ENCODE assay signal across 11 cellular contexts in the genomic region with DNA sequence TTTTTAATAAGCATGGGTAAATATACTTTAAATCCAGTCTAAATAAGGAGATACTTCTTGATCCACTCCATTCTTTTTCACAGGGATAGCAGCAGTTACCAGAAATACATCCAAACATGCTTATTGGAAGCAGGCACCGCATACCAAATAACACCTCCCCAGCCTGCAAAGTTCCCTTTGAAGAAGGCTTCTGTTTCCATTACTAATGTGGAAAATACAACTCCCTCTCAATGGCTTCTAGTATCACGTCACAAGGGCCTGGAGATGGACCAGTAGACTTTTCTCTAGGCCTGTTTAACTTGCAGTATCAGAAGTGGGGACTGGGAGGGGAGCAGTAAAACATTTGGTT. TPM values are rescaled to one million over a fixed set of nuclear protein-coding genes. Genes with fewer than 3 reads are reported as not detected.
DNase-seq lines count a peak whose midpoint lies in the region; ATAC-seq, FAIRE-seq and TF ChIP-seq lines count a peak whose summit lies in the region.
"Had no signal": no experiment of that assay in that cellular context is flagged by ENCODE, and none has a peak within 500 bp of the region (broad histone marks: within the 10 kb centered on the region; RNA-seq: fewer than 3 reads in every experiment).

No MANE protein-coding gene starts in this region.

- H3K9me3 ChIP-seq in A673 (ENCODE audit: low read depth, low read length, poor library complexity, severe bottlenecking) (peaks cover 3% of the 10 kb centered on the region), HUES48 (ENCODE audit: control insufficient read depth, insufficient read depth, low read length) (no peaks in the 10 kb centered on the region), endothelial cell of umbilical vein (replicated peaks; ENCODE audit: control insufficient read depth, insufficient read depth, low read length) (no peaks in the 10 kb centered on the region), parathyroid adenoma (ENCODE audit: control insufficient read depth, low read length) (no peaks in the 10 kb centered on the region), mucosa of descending colon (no peaks in the 10 kb centered on the region)

- POLR2A ChIA-PET in A673 (lab: Charles Lee; ENCODE audit: low non-redundant PET) (no interaction called here), endothelial cell of umbilical vein (lab: Charles Lee) (no interaction called here)

- ATAC-seq in mucosa of descending colon: no peak
- no peak for ATAC-seq in GM18517 (IDR thresholded peaks at IDR 0.05; ENCODE audit: unreplicated experiment)

- no TSS peak for BruUV-seq in A673 (replicated peaks; lab: Mats Ljungman, UMichigan)
- no TSS peak for BruUV-seq in endothelial cell of umbilical vein (replicated peaks; lab: Mats Ljungman, UMichigan)

- FAIRE-seq in endothelial cell of umbilical vein (lab: Jason Lieb, UNC): no peak

- H2AFZ ChIP-seq in endothelial cell of umbilical vein (ENCODE audit: low read depth, low read length) (no peak overlapping the region), parathyroid adenoma (no peak overlapping the region)

- H3K4me2 ChIP-seq in endothelial cell of umbilical vein (ENCODE audit: insufficient read depth, low read length) (peak overlapping the region; percentile 68), parathyroid adenoma (ENCODE audit: low read length) (peak overlapping the region; percentile 23)

- TF ChIP-seq POLR2A in endothelial cell of umbilical vein (IDR thresholded peaks at IDR 0.05; ENCODE audit: low read depth, low read length): no peak

- dilution Hi-C loops in endothelial cell of umbilical vein (cut with MboI; ENCODE audit: extremely low pct_ligation_motif_present, low sequenced_read_pairs): no loop called here

- peaks cover 21% of the 10 kb centered on the region for H3K4me1 ChIP-seq in A673 (ENCODE audit: insufficient read depth, low read length, poor library complexity, severe bottlenecking)
- H3K4me1 ChIP-seq in HUES48 (ENCODE audit: control insufficient read depth, insufficient read depth, low read length): peaks cover 21% of the 10 kb centered on the region
- peaks cover 54% of the 10 kb centered on the region for H3K4me1 ChIP-seq in endothelial cell of umbilical vein (ENCODE audit: control insufficient read depth, extremely low read depth, insufficient read depth, low read length)
- H3K4me1 ChIP-seq in parathyroid adenoma: peaks cover 8% of the 10 kb centered on the region
- H3K4me1 ChIP-seq in mucosa of descending colon (ENCODE audit: low read depth): peaks cover 10% of the 10 kb centered on the region

- no peak for TF ChIP-seq CTCF in A673 (conservative IDR thresholded peaks at IDR 0.05; ENCODE audit: low read depth, low read length)
- TF ChIP-seq CTCF in endothelial cell of umbilical vein (IDR thresholded peaks at IDR 0.05; ENCODE audit: extremely low read depth in 1 of 2, insufficient read depth in 1 of 2, low read depth in 1 of 2, low read length in 2 of 2): no peak
- no peak for TF ChIP-seq CTCF in parathyroid adenoma (IDR thresholded peaks at IDR 0.05)
- no peak for TF ChIP-seq CTCF in mucosa of descending colon (IDR thresholded peaks at IDR 0.05)

- H3K9me1 ChIP-seq in endothelial cell of umbilical vein (replicated peaks; ENCODE audit: control insufficient read depth, extremely low read depth, insufficient read depth, low read length): no peaks in the 10 kb centered on the region

- H3K36me3 ChIP-seq in A673 (ENCODE audit: insufficient read depth, low read length, poor library complexity, severe bottlenecking): peaks cover 17% of the 10 kb centered on the region
- H3K36me3 ChIP-seq in HUES48 (ENCODE audit: control insufficient read depth, insufficient read depth, low read length): peaks cover 35% of the 10 kb centered on the region
- H3K36me3 ChIP-seq in endothelial cell of umbilical vein (ENCODE audit: control insufficient read depth in 2 of 2, extremely low read depth in 1 of 2, insufficient read depth in 2 of 2, low read length in 2 of 2): no peaks in the 10 kb centered on the region
- H3K36me3 ChIP-seq in parathyroid adenoma (ENCODE audit: control insufficient read depth, insufficient read depth, low read length): no peaks in the 10 kb centered on the region
- H3K36me3 ChIP-seq in mucosa of descending colon (ENCODE audit: low read depth): no peaks in the 10 kb centered on the region

- DNase-seq in A673 (ENCODE audit: low spot score) (no peak), endothelial cell of umbilical vein (ENCODE audit: low read depth, low spot score) (no peak), mucosa of descending colon (no peak), NCI-H2171 treated with DMSO at 0.1 percent for 48 hours (lab: John Stamatoyannopoulos, UW) (no peak), globus pallidus (ENCODE audit: low spot score) (no peak)
- DNase-seq: cerebellar nuclear complex; DMS153; stimulated activated CD4-positive, alpha-beta T cell treated with anti-CD3 and anti-CD28 coated beads, Interleukin-1b, Interleukin-23, amount 100 ng/mL, for 48 hours had no signal

- CTCF ChIA-PET in A673 (lab: Charles Lee) (no interaction called here), endothelial cell of umbilical vein (lab: Charles Lee) (interaction anchor here (2.2 to 2.9 kb wide), 3 partner anchors 10 to 19 kb away, joined by 10 to 13 read pairs (median 13); no protein-coding TSS in a partner anchor)

- peaks cover 70% of the 10 kb centered on the region for H3K79me2 ChIP-seq in endothelial cell of umbilical vein (ENCODE audit: control insufficient read depth, insufficient read depth, low read length)
- peaks cover 20% of the 10 kb centered on the region for H3K79me2 ChIP-seq in parathyroid adenoma

- H3K4me3 ChIP-seq in A673 (ENCODE audit: low read depth, low read length, poor library complexity, severe bottlenecking): no peak overlapping the region
- H3K4me3 ChIP-seq in HUES48 (ENCODE audit: low read depth, low read length): no peak overlapping the region
- H3K4me3 ChIP-seq in endothelial cell of umbilical vein (replicated peaks in 1 of 3; ENCODE audit: insufficient read depth in 1 of 3, low read depth in 1 of 3, low read length in 3 of 3): no peak overlapping the region
- peak overlapping the region; percentile 7 for H3K4me3 ChIP-seq in parathyroid adenoma (ENCODE audit: low read depth, low read length)
- no peak overlapping the region for H3K4me3 ChIP-seq in mucosa of descending colon

- intact Hi-C loops in A673 (cut with micrococcal nuclease; ENCODE audit: unreplicated experiment) (no loop called here), endothelial cell of umbilical vein (cut with micrococcal nuclease) (loop anchor here (1.0 to 2.0 kb wide), 4 partner anchors 11 to 222 kb away; a partner anchor contains a TSS), mucosa of descending colon (cut with DNase I, micrococcal nuclease) (no loop called here)

- H3K9ac ChIP-seq in HUES48 (ENCODE audit: low read depth, low read length) (no peak overlapping the region), endothelial cell of umbilical vein (replicated peaks; ENCODE audit: extremely low read depth, insufficient read depth, low read length) (no peak overlapping the region), parathyroid adenoma (no peak overlapping the region)

- no peaks in the 10 kb centered on the region for H4K20me1 ChIP-seq in endothelial cell of umbilical vein (replicated peaks; ENCODE audit: control insufficient read depth, extremely low read depth, insufficient read depth, low read length)

- no peaks in the 10 kb centered on the region for H3K27me3 ChIP-seq in A673 (replicated peaks; ENCODE audit: insufficient read depth, low read depth, low read length, poor library complexity)
- H3K27me3 ChIP-seq in HUES48 (ENCODE audit: control insufficient read depth, insufficient read depth, low read length): no peaks in the 10 kb centered on the region
- H3K27me3 ChIP-seq in endothelial cell of umbilical vein (ENCODE audit: control insufficient read depth in 2 of 2, insufficient read depth in 2 of 2, low read length in 2 of 2): no peaks in the 10 kb centered on the region
- H3K27me3 ChIP-seq in parathyroid adenoma (ENCODE audit: control insufficient read depth, insufficient read depth, low read length): no peaks in the 10 kb centered on the region

- H3K27ac ChIP-seq in A673 (ENCODE audit: low read depth, low read length, poor library complexity, severe bottlenecking) (peak overlapping the region; percentile 74), HUES48 (ENCODE audit: low read depth, low read length) (peak overlapping the region; percentile 5), endothelial cell of umbilical vein (ENCODE audit: insufficient read depth, low read depth, low read length) (peak overlapping the region; percentile 52), parathyroid adenoma (peak overlapping the region; percentile 63)

TF ChIP-seq in endothelial cell of umbilical vein, 7 proteins besides CTCF, POLR2A, EP300 and RAD21:
- TF ChIP-seq MYC (IDR thresholded peaks at IDR 0.05; ENCODE audit: low read depth, low read length) (no peak), FOS (IDR thresholded peaks at IDR 0.05; ENCODE audit: borderline replicate concordance, insufficient read depth, low read length) (no peak), GATA2 (IDR thresholded peaks at IDR 0.05; ENCODE audit: insufficient read depth, insufficient read length, low read depth, low read length) (no peak), POLR2AphosphoS5 (IDR thresholded peaks at IDR 0.05; ENCODE audit: insufficient read depth, low read depth, low read length) (no peak), EZH2 (IDR thresholded peaks at IDR 0.05; ENCODE audit: borderline replicate concordance, low read depth, low read length, severe bottlenecking) (no peak), JUN (IDR thresholded peaks at IDR 0.05; ENCODE audit: borderline replicate concordance, insufficient read depth, insufficient read length, low read depth) (no peak)
- TF ChIP-seq, protein P1, sequence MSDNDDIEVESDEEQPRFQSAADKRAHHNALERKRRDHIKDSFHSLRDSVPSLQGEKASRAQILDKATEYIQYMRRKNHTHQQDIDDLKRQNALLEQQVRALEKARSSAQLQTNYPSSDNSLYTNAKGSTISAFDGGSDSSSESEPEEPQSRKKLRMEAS (IDR thresholded peaks at IDR 0.05; ENCODE audit: insufficient read depth, insufficient read length): no peak
TF ChIP-seq in endothelial cell of umbilical vein: peak in this region for 0.

RNA-seq across cellular contexts. Expression of a gene that starts 20.8 kb away (rescaled TPM):
- 57.1 and 59.8 TPM in 2 replicates for total RNA-seq in A673 (2021)
- total RNA-seq in endothelial cell of umbilical vein: 39.4 and 44.2 TPM in 2 replicates
- 41.7 and 48.0 TPM in 2 replicates for polyA plus RNA-seq in endothelial cell of umbilical vein
- 22.1 and 22.7 TPM in 2 replicates for polyA plus RNA-seq in endothelial cell of umbilical vein (2011; cell fraction: cytosol; rRNA removed)
- polyA plus RNA-seq in endothelial cell of umbilical vein (2011; cell fraction: nucleus; rRNA removed): 27.8 and 30.4 TPM in 2 replicates
- 40.4 and 41.8 TPM in 2 replicates for polyA plus RNA-seq in endothelial cell of umbilical vein (2012)
- 156 and 175 TPM in 2 replicates for polyA minus RNA-seq in endothelial cell of umbilical vein
- 57.1 TPM for polyA minus RNA-seq in endothelial cell of umbilical vein (2011; cell fraction: cytosol; rRNA and poly(A)+ RNA removed)
- 64.2 and 110 TPM in 2 replicates for polyA minus RNA-seq in endothelial cell of umbilical vein (2011; cell fraction: nucleus; rRNA and poly(A)+ RNA removed)
- 10 to 100 TPM; 26.3 to 72.8 (median 33.6) TPM for total RNA-seq in mucosa of descending colon

Comparison
In these comparisons a context has a peak if more than half of its experiments do, and no peak if none do; other contexts are left out.
1. H3K27ac ChIP-seq: peak in every context shown above with its lines; median percentile 74 in A673; 63 in parathyroid adenoma; 52 in endothelial cell of umbilical vein; 5 in HUES48.